ENCODE assay signal across 17 cellular contexts in the genomic region with DNA sequence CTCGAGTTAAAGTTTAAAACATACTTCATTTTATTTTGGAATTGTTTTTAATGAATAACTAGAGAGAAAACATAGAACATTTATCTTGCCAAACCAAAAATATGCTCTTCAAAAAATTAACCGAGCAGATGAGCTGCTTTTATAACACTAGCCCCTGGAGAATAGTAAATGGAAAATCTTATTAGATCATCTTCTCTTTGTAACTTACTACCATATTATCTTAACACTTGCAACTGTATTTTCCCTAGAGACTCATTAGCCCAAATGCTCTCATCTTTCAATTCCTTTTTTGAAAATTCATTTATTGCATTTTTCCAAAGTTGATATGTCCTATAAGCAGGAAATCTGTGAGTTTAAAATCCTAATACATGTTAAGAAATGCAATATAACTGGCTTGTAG.
A peak's percentile ranks its signal among the peaks of the same experiment; 100 is the strongest.
DNase-seq lines count a peak whose midpoint lies in the region; ATAC-seq, FAIRE-seq and TF ChIP-seq lines count a peak whose summit lies in the region.
"Had no signal": no experiment of that assay in that cellular context is flagged by ENCODE, and none has a peak within 500 bp of the region (broad histone marks: within the 10 kb centered on the region; RNA-seq: fewer than 3 reads in every experiment).

No MANE protein-coding gene starts in this region.

- H3K4me3 Mint-ChIP-seq in activated CD4-positive, alpha-beta T cell treated with anti-CD3 and anti-CD28 coated beads, Interleukin-2, amount 10 ng/mL, durations not matched to agents 7 days and 5 days: no peak overlapping the region
- H3K4me3 Mint-ChIP-seq: activated CD4-positive, alpha-beta T cell treated with anti-CD3 and anti-CD28 coated beads, Interleukin-2, amount 10 ng/mL, durations not matched to agents 24 days and 14 days had no signal

- ATAC-seq in HG03378 (IDR thresholded peaks at IDR 0.05; ENCODE audit: unreplicated experiment): peak; percentile 67
- ATAC-seq in pancreas: peak in 1 of 4 donors; percentile 48
- ATAC-seq: activated naive CD4-positive, alpha-beta T cell treated with anti-CD3 and anti-CD28 coated beads, Interleukin-2, amount 50 U/mL, for 72 hours had no signal

- H3K4me3 ChIP-seq in choroid plexus epithelial cell (ENCODE audit: low read depth, low read length): no peak overlapping the region
- H3K4me3 ChIP-seq in pancreas: no peak overlapping the region
- H3K4me3 ChIP-seq: upper lobe of left lung had no signal

- CTCF ChIA-PET in activated CD4-positive, alpha-beta T cell treated with anti-CD3 and anti-CD28 coated beads, Interleukin-2, amount 10 ng/mL, durations not matched to agents 7 days and 5 days (lab: Charles Lee): no interaction called here

- TF ChIP-seq CTCF in choroid plexus epithelial cell (conservative IDR thresholded peaks at IDR 0.05; ENCODE audit: low read depth, low read length) (no peak), pancreas (IDR thresholded peaks at IDR 0.05) (no peak)

- 4 to 7% methylated on average over 2 of the region's 2 CpGs for WGBS in pancreas, 2 donors

- H3K4me1 ChIP-seq in pancreas: peaks cover 10 to 24% (median 20%) of the 10 kb centered on the region in 3 donors

- no peaks in the 10 kb centered on the region for H3K9me3 ChIP-seq in pancreas
- H3K9me3 ChIP-seq: upper lobe of left lung had no signal

- H3K27ac ChIP-seq in pancreas: no peak overlapping the region
- H3K27ac ChIP-seq: brain microvascular endothelial cell, upper lobe of left lung had no signal

- no peaks in the 10 kb centered on the region for H3K27me3 Mint-ChIP-seq in activated CD4-positive, alpha-beta T cell treated with anti-CD3 and anti-CD28 coated beads, Interleukin-2, amount 10 ng/mL, durations not matched to agents 7 days and 5 days
- H3K27me3 Mint-ChIP-seq: activated CD4-positive, alpha-beta T cell treated with anti-CD3 and anti-CD28 coated beads, Interleukin-2, amount 10 ng/mL, durations not matched to agents 24 days and 14 days had no signal

- no peaks in the 10 kb centered on the region for H3K27me3 ChIP-seq in pancreas
- H3K27me3 ChIP-seq: brain microvascular endothelial cell, upper lobe of left lung had no signal

- peaks cover 8% of the 10 kb centered on the region for H3K4me1 Mint-ChIP-seq in activated CD4-positive, alpha-beta T cell treated with anti-CD3 and anti-CD28 coated beads, Interleukin-2, amount 10 ng/mL, durations not matched to agents 7 days and 5 days

- no peaks in the 10 kb centered on the region for H3K9me3 Mint-ChIP-seq in activated CD4-positive, alpha-beta T cell treated with anti-CD3 and anti-CD28 coated beads, Interleukin-2, amount 10 ng/mL, durations not matched to agents 7 days and 5 days
- H3K9me3 Mint-ChIP-seq: activated CD4-positive, alpha-beta T cell treated with anti-CD3 and anti-CD28 coated beads, Interleukin-2, amount 10 ng/mL, durations not matched to agents 24 days and 14 days; activated naive CD4-positive, alpha-beta T cell treated with anti-CD3 and anti-CD28 coated beads, Interleukin-2, amount 50 U/mL, for 72 hours had no signal

- no peak overlapping the region for H3K27ac Mint-ChIP-seq in activated CD4-positive, alpha-beta T cell treated with anti-CD3 and anti-CD28 coated beads, Interleukin-2, amount 10 ng/mL, durations not matched to agents 7 days and 5 days
- H3K27ac Mint-ChIP-seq: activated CD4-positive, alpha-beta T cell treated with anti-CD3 and anti-CD28 coated beads, Interleukin-2, amount 10 ng/mL, durations not matched to agents 24 days and 14 days; activated naive CD4-positive, alpha-beta T cell treated with anti-CD3 and anti-CD28 coated beads, Interleukin-2, amount 50 U/mL, for 72 hours had no signal

- POLR2A ChIA-PET in activated CD4-positive, alpha-beta T cell treated with anti-CD3 and anti-CD28 coated beads, Interleukin-2, amount 10 ng/mL, durations not matched to agents 7 days and 5 days (lab: Charles Lee): no interaction called here

- FAIRE-seq in pancreas (lab: Jason Lieb, UNC): peak; percentile 66

- DNase-seq in DMS 273 (lab: John Stamatoyannopoulos, UW; ENCODE audit: unreplicated experiment) (peak; percentile 31), choroid plexus epithelial cell (ENCODE audit: low read depth) (peak; percentile 36), pancreas (no peak), cortex of kidney (lab: John Stamatoyannopoulos, UW) (no peak), GM19238 (ENCODE audit: insufficient read length, low spot score) (no peak), SKM-1 (lab: John Stamatoyannopoulos, UW; ENCODE audit: unreplicated experiment) (no peak)
- no peak for DNase-seq in activated CD4-positive, alpha-beta T cell treated with anti-CD3 and anti-CD28 coated beads, Interleukin-2, amount 10 ng/mL, durations not matched to agents 7 days and 5 days
- DNase-seq: activated CD4-positive, alpha-beta T cell treated with anti-CD3 and anti-CD28 coated beads, Interleukin-2, amount 10 ng/mL, durations not matched to agents 24 days and 14 days; activated T-cell treated with anti-CD3 and anti-CD28 coated beads for 4 hours; brain microvascular endothelial cell; GOT3; hypothalamus; NCI-H1417 treated with DMSO at 0.1 percent for 48 hours; stimulated activated naive CD4-positive, alpha-beta T cell treated with Interleukin-2 at 50 U/mL for 16 hours; upper lobe of left lung had no signal

- intact Hi-C loops in pancreas (cut with DNase I): no loop called here

- H3K36me3 Mint-ChIP-seq in activated CD4-positive, alpha-beta T cell treated with anti-CD3 and anti-CD28 coated beads, Interleukin-2, amount 10 ng/mL, durations not matched to agents 7 days and 5 days (ENCODE audit: low read depth): peaks cover 4% of the 10 kb centered on the region

- H3K36me3 ChIP-seq in pancreas: no peaks in the 10 kb centered on the region
- H3K36me3 ChIP-seq: brain microvascular endothelial cell, upper lobe of left lung had no signal

Comparison
In these comparisons a context has a peak if more than half of its experiments do, and no peak if none do; other contexts are left out.
1. DNase-seq: peak in DMS 273 (single experiment) and choroid plexus epithelial cell (single experiment); none in pancreas (0 of 6), cortex of kidney (single experiment), GM19238 (single experiment), activated CD4-positive, alpha-beta T cell treated with anti-CD3 and anti-CD28 coated beads, Interleukin-2, amount 10 ng/mL, durations not matched to agents 7 days and 5 days (single experiment) and SKM-1 (single experiment).